ENCODE assay signal across 20 cellular contexts in the genomic region with DNA sequence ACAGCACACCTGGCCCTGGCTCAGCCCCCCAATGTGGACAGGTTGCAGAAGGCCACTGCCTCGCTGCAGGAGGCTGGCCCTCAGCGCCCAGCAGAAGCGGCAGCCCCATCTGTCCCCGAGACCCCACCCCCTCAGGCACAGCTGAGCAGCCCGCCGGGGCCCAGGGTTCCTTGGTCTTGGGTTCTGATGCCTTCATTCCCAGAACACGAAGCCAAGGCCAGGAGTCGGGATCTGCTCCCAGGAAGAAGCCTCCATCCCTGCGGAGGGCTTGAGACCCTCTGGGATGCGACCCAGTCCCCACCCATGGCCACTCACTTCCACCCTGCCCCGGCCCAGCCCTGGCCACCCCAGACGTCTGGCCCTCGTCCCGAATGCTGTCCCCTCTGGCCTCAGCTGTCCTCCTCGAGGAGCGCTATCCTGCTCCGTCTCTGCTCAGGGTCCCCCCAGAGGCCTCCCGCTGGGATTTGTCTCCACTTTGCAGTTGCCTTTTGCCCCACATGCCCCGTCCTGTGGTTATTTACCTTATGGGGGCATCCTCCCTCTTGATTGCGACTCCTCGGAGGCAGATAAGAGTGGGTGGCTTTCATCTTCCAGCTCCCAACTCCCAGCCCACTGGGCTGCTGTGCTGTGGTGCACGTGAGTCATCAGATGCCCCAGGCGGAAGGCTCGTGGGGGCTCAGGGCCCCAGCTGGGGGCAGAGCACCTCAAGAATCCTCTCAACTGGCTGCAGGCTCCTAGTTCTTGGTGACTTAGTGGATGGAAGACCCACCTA.
DNase-seq lines count a peak whose midpoint lies in the region; ATAC-seq and TF ChIP-seq lines count a peak whose summit lies in the region.
"Had no signal": no experiment of that assay in that cellular context is flagged by ENCODE, and none has a peak within 500 bp of the region (broad histone marks: within the 10 kb centered on the region; RNA-seq: fewer than 3 reads in every experiment).

No MANE protein-coding gene starts in this region.

- H3K9me3 Mint-ChIP-seq in activated naive CD4-positive, alpha-beta T cell treated with anti-CD3 and anti-CD28 coated beads, Interleukin-2, amount 50 U/mL, for 24 hours, result no peaks in the 10 kb centered on the region
- H3K9me3 Mint-ChIP-seq: neural progenitor cell had no signal

- H3K27me3 Mint-ChIP-seq in activated naive CD4-positive, alpha-beta T cell treated with anti-CD3 and anti-CD28 coated beads, Interleukin-2, amount 50 U/mL, for 24 hours, result no peaks in the 10 kb centered on the region
- H3K27me3 Mint-ChIP-seq in T-helper 17 cell, result peaks cover 4% of the 10 kb centered on the region
- H3K27me3 Mint-ChIP-seq: CD4-positive, CD25-positive, alpha-beta regulatory T cell had no signal

- H3K27ac ChIP-seq in lower lobe of right lung (no peak overlapping the region), aorta (ENCODE audit: low read depth in 1 of 2, low read length in 2 of 2) (no peak overlapping the region)
- H3K27ac ChIP-seq: ascending aorta, neural progenitor cell, prostate gland, SJCRH30, vagina had no signal

- H3K9me3 ChIP-seq in T-helper 17 cell (ENCODE audit: control insufficient read depth, low read length, poor library complexity, severe bottlenecking), result no peaks in the 10 kb centered on the region
- no peaks in the 10 kb centered on the region for H3K9me3 ChIP-seq in lower lobe of right lung
- H3K9me3 ChIP-seq in aorta (ENCODE audit: control insufficient read depth, low read length), result no peaks in the 10 kb centered on the region
- H3K9me3 ChIP-seq: ascending aorta, prostate gland, vagina had no signal

- no peak for DNase-seq in activated naive CD4-positive, alpha-beta T cell (lab: John Stamatoyannopoulos, UW)
- DNase-seq in T-helper 17 cell (no peak), lower lobe of right lung (peak; percentile 34), aorta (peak; percentile 35 to 67), cerebellar nuclear complex (lab: John Stamatoyannopoulos, UW) (no peak)
- DNase-seq: activated CD4-positive, alpha-beta T cell treated with anti-CD3 and anti-CD28 coated beads, Interleukin-2, amount 50 U/mL, for 4 hours; CD4-positive, CD25-positive, alpha-beta regulatory T cell; central memory CD4-positive, alpha-beta T cell; foreskin fibroblast; NCI-H1694 treated with DMSO at 0.1 percent for 48 hours; NCI-H2227 treated with DMSO at 0.1 percent for 48 hours; T-helper 1 cell had no signal

- WGBS in aorta, 2 donors, result 92 to 94% methylated on average over 24 of the region's 24 CpGs

- no peaks in the 10 kb centered on the region for H3K27me3 ChIP-seq in lower lobe of right lung (ENCODE audit: low read depth)
- H3K27me3 ChIP-seq in aorta (ENCODE audit: control insufficient read depth in 1 of 2, insufficient read depth in 2 of 2, low read length in 1 of 2), result no peaks in the 10 kb centered on the region
- H3K27me3 ChIP-seq: ascending aorta, neural progenitor cell, SJCRH30, vagina had no signal

- intact Hi-C loops in lower lobe of right lung (cut with DNase I) (no loop called here), aorta (cut with DNase I) (no loop called here)

- H3K4me3 ChIP-seq in lower lobe of right lung (no peak overlapping the region), aorta (ENCODE audit: low read length in 2 of 2) (no peak overlapping the region)
- H3K4me3 ChIP-seq: ascending aorta, neural progenitor cell, prostate gland, SJCRH30, vagina had no signal

- no peak for TF ChIP-seq CTCF in lower lobe of right lung (IDR thresholded peaks at IDR 0.05)

- H3K4me3 Mint-ChIP-seq in activated naive CD4-positive, alpha-beta T cell treated with anti-CD3 and anti-CD28 coated beads, Interleukin-2, amount 50 U/mL, for 24 hours, result no peak overlapping the region
- no peak overlapping the region for H3K4me3 Mint-ChIP-seq in T-helper 17 cell
- H3K4me3 Mint-ChIP-seq: CD4-positive, CD25-positive, alpha-beta regulatory T cell; neural progenitor cell had no signal

- H3K36me3 ChIP-seq in lower lobe of right lung, result peaks cover 6% of the 10 kb centered on the region
- H3K36me3 ChIP-seq in aorta (ENCODE audit: control insufficient read depth in 1 of 2, insufficient read depth in 2 of 2, low read length in 1 of 2), result no peaks in the 10 kb centered on the region
- H3K36me3 ChIP-seq: ascending aorta, neural progenitor cell, prostate gland, SJCRH30, vagina had no signal

- ATAC-seq in T-helper 17 cell (no peak), lower lobe of right lung (peak in 1 of 2 donors; percentile 8), aorta (ENCODE audit: low FRiP score) (no peak), HG02571 (IDR thresholded peaks at IDR 0.05; ENCODE audit: unreplicated experiment) (no peak), HG02885 (IDR thresholded peaks at IDR 0.05; ENCODE audit: poor library complexity, unreplicated experiment) (no peak)

- H3K27ac Mint-ChIP-seq in activated naive CD4-positive, alpha-beta T cell treated with anti-CD3 and anti-CD28 coated beads, Interleukin-2, amount 50 U/mL, for 24 hours, result peak overlapping the region; percentile 76
- peak overlapping the region; percentile 29 for H3K27ac Mint-ChIP-seq in T-helper 17 cell
- H3K27ac Mint-ChIP-seq: CD4-positive, CD25-positive, alpha-beta regulatory T cell; neural progenitor cell had no signal

- H3K36me3 Mint-ChIP-seq in activated naive CD4-positive, alpha-beta T cell treated with anti-CD3 and anti-CD28 coated beads, Interleukin-2, amount 50 U/mL, for 24 hours, result no peaks in the 10 kb centered on the region
- H3K36me3 Mint-ChIP-seq in T-helper 17 cell (ENCODE audit: low read depth), result no peaks in the 10 kb centered on the region
- H3K36me3 Mint-ChIP-seq: CD4-positive, CD25-positive, alpha-beta regulatory T cell; neural progenitor cell had no signal

- H3K4me1 ChIP-seq in lower lobe of right lung, result no peaks in the 10 kb centered on the region
- no peaks in the 10 kb centered on the region for H3K4me1 ChIP-seq in aorta (ENCODE audit: control insufficient read depth in 1 of 2, insufficient read depth in 2 of 2, low read length in 2 of 2)
- H3K4me1 ChIP-seq: ascending aorta, prostate gland, vagina had no signal

- no peaks in the 10 kb centered on the region for H3K4me1 Mint-ChIP-seq in activated naive CD4-positive, alpha-beta T cell treated with anti-CD3 and anti-CD28 coated beads, Interleukin-2, amount 50 U/mL, for 24 hours
- peaks cover 5% of the 10 kb centered on the region for H3K4me1 Mint-ChIP-seq in T-helper 17 cell

Comparison
In these comparisons a context has a peak if more than half of its experiments do, and no peak if none do; other contexts are left out.
1. DNase-seq: peak in lower lobe of right lung (single experiment) and aorta (2 of 2); none in activated naive CD4-positive, alpha-beta T cell (0 of 4), T-helper 17 cell (0 of 3) and cerebellar nuclear complex (0 of 2).